ENCODE assay signal across 2 cellular contexts in genomic region chr19:37948362-37948761, GRCh38.
TF ChIP-seq lines count a peak whose summit lies in the region.

No MANE protein-coding gene starts in this region.

TF ChIP-seq in HepG2, 621 proteins besides CTCF, POLR2A, EP300 and RAD21 (continues in another document):
- TF ChIP-seq ZNF275 (CRISPR knock-in tag; IDR thresholded peaks at IDR 0.05; ENCODE audit: borderline replicate concordance) (no peak), NFAT5 (CRISPR knock-in tag; IDR thresholded peaks at IDR 0.05) (no peak), ZBTB2 (CRISPR knock-in tag; IDR thresholded peaks at IDR 0.05; ENCODE audit: low read depth) (no peak), CREBL2 (CRISPR knock-in tag; IDR thresholded peaks at IDR 0.05; ENCODE audit: borderline replicate concordance) (no peak), FOXP1 (IDR thresholded peaks at IDR 0.05) (no peak), FOXP1 (CRISPR knock-in tag; IDR thresholded peaks at IDR 0.05) (no peak), THAP7 (CRISPR knock-in tag; IDR thresholded peaks at IDR 0.05) (no peak), CENPBD1 (CRISPR knock-in tag; IDR thresholded peaks at IDR 0.05; ENCODE audit: borderline replicate concordance, low read depth) (no peak), RBM22 (optimal IDR thresholded peaks at IDR 0.05; ENCODE audit: low read length) (no peak), KAT2B (IDR thresholded peaks at IDR 0.05; ENCODE audit: borderline replicate concordance, low read depth, low read length) (no peak), SATB2 (CRISPR knock-in tag; IDR thresholded peaks at IDR 0.05) (no peak), SP4 (CRISPR knock-in tag; IDR thresholded peaks at IDR 0.05) (no peak), TMF1 (CRISPR knock-in tag; IDR thresholded peaks at IDR 0.05; ENCODE audit: low read depth) (no peak), ZNF652 (CRISPR knock-in tag; IDR thresholded peaks at IDR 0.05; ENCODE audit: borderline replicate concordance, low read depth) (no peak), PHF8 (CRISPR knock-in tag; IDR thresholded peaks at IDR 0.05) (no peak), DMTF1 (CRISPR knock-in tag; IDR thresholded peaks at IDR 0.05) (no peak)

TF ChIP-seq in GM12878, 131 proteins besides CTCF, POLR2A, EP300 and RAD21:
- TF ChIP-seq ZNF207 (IDR thresholded peaks at IDR 0.05; ENCODE audit: borderline replicate concordance) (no peak), PAX5 (IDR thresholded peaks at IDR 0.05; ENCODE audit: borderline replicate concordance, low read depth, low read length) (no peak), BCL3 (IDR thresholded peaks at IDR 0.05; ENCODE audit: borderline replicate concordance, insufficient read depth, low read depth, low read length, poor library complexity, severe bottlenecking) (no peak), RELB (IDR thresholded peaks at IDR 0.05; ENCODE audit: low read depth) (no peak), ZNF217 (IDR thresholded peaks at IDR 0.05) (no peak), SPI1 (IDR thresholded peaks at IDR 0.05; ENCODE audit: borderline replicate concordance, insufficient read depth, low read depth, low read length) (no peak)
